In genomic region chr2:97861177-97861576, GRCh38 we compare ENCODE assay signal across 30 cellular contexts.
"Had no signal": no experiment of that assay in that cellular context is flagged by ENCODE, and none has a peak within 500 bp of the region (broad histone marks: within the 10 kb centered on the region; RNA-seq: fewer than 3 reads in every experiment).

No MANE protein-coding gene starts in this region.

- H3K27me3 ChIP-seq: brain microvascular endothelial cell, dorsolateral prefrontal cortex, esophagus muscularis mucosa, foreskin keratinocyte, gastrocnemius medialis, heart right ventricle had no signal

- H3K36me3 ChIP-seq: gastrocnemius medialis, WERI-Rb-1 had no signal

- H3K4me1 Mint-ChIP-seq: activated B cell treated with CpG ODN at 0.5 μM for 24 hours; activated T-helper 17 cell treated with anti-CD3 and anti-CD28 coated beads, Interleukin-2, amount 50 U/mL, for 72 hours had no signal

- H3K4me3 ChIP-seq: coronary artery, dorsolateral prefrontal cortex, esophagus muscularis mucosa, gastrocnemius medialis, heart right ventricle had no signal

- H3K9me3 ChIP-seq: esophagus muscularis mucosa, gastrocnemius medialis had no signal

- H3K9me3 Mint-ChIP-seq: activated T-helper 17 cell treated with anti-CD3 and anti-CD28 coated beads, Interleukin-2, amount 50 U/mL, for 72 hours had no signal

- H3K4me1 ChIP-seq: foreskin keratinocyte had no signal

- H3K27ac Mint-ChIP-seq: activated B cell treated with CpG ODN at 0.5 μM for 24 hours; activated CD8-positive, alpha-beta T cell treated with anti-CD3 and anti-CD28 coated beads for 36 hours; activated naive CD8-positive, alpha-beta T cell; activated T-helper 17 cell treated with anti-CD3 and anti-CD28 coated beads, Interleukin-2, amount 50 U/mL, for 72 hours; dendritic cell treated with granulocyte-macrophage colony-stimulating factor and Interleukin-4, amounts not matched to agents 40 ng/mL and 50 ng/mL, for 4 days; endodermal cell had no signal

- H3K27me3 Mint-ChIP-seq: activated B cell treated with CpG ODN at 0.5 μM for 24 hours; activated CD8-positive, alpha-beta T cell treated with anti-CD3 and anti-CD28 coated beads for 36 hours; activated naive CD8-positive, alpha-beta T cell; activated T-helper 17 cell treated with anti-CD3 and anti-CD28 coated beads, Interleukin-2, amount 50 U/mL, for 72 hours; central memory CD8-positive, alpha-beta T cell; dendritic cell treated with granulocyte-macrophage colony-stimulating factor and Interleukin-4, amounts not matched to agents 40 ng/mL and 50 ng/mL, for 4 days had no signal

- DNase-seq: activated B cell treated with CpG ODN at 0.5 μM for 24 hours; activated CD4-positive, alpha-beta T cell treated with anti-CD3 and anti-CD28 coated beads for 48 hours; activated CD4-positive, alpha-beta T cell treated with anti-CD3 and anti-CD28 coated beads, Interleukin-2, amount 50 U/mL, for 1 hour; activated CD4-positive, alpha-beta T cell treated with anti-CD3 and anti-CD28 coated beads, Interleukin-2, amount 50 U/mL, for 48 hours; activated CD8-positive, alpha-beta memory T cell treated with anti-CD3 and anti-CD28 coated beads for 24 hours; activated CD8-positive, alpha-beta T cell treated with anti-CD3 and anti-CD28 coated beads for 36 hours; activated effector memory CD4-positive, alpha-beta T cell treated with Interleukin-2 at 50 U/mL for 16 hours; activated gamma-delta T cell treated with Interleukin-2 at 50 U/mL for 16 hours; activated naive CD4-positive, alpha-beta T cell treated with anti-CD3 and anti-CD28 coated beads, Interleukin-2, amount 50 U/mL, for 16 hours; activated naive CD4-positive, alpha-beta T cell treated with Interleukin-2 at 50 U/mL for 16 hours; activated T-cell treated with anti-CD3 and anti-CD28 coated beads, Interleukin-2, amount 50 U/mL, for 4 hours; amniotic stem cell; anterior cingulate cortex; brain microvascular endothelial cell; dorsolateral prefrontal cortex; effector memory CD4-positive, alpha-beta T cell; endodermal cell; foreskin keratinocyte; gastrocnemius medialis; glutamatergic neuron; heart right ventricle; T-helper 2 cell; WERI-Rb-1 had no signal

- H3K27ac ChIP-seq: brain microvascular endothelial cell, coronary artery, dorsolateral prefrontal cortex, esophagus muscularis mucosa, foreskin keratinocyte, heart right ventricle, WERI-Rb-1 had no signal

- H3K4me3 Mint-ChIP-seq: activated B cell treated with CpG ODN at 0.5 μM for 24 hours; activated CD8-positive, alpha-beta T cell treated with anti-CD3 and anti-CD28 coated beads for 36 hours; activated naive CD8-positive, alpha-beta T cell; activated T-cell treated with anti-CD3 and anti-CD28 coated beads, Interleukin-2, amount 50 U/mL, for 4 hours; activated T-helper 17 cell treated with anti-CD3 and anti-CD28 coated beads, Interleukin-2, amount 50 U/mL, for 72 hours; central memory CD8-positive, alpha-beta T cell; dendritic cell treated with granulocyte-macrophage colony-stimulating factor and Interleukin-4, amounts not matched to agents 40 ng/mL and 50 ng/mL, for 4 days; endodermal cell had no signal

- ATAC-seq: activated CD4-positive, CD25-positive, alpha-beta regulatory T cell treated with anti-CD3 and anti-CD28 coated beads, Interleukin-2, amount 50 U/mL, for 24 hours; activated CD8-positive, alpha-beta T cell treated with anti-CD3 and anti-CD28 coated beads for 36 hours; activated T-cell treated with anti-CD3 and anti-CD28 coated beads, Interleukin-2, amount 50 U/mL, for 4 hours; activated T-helper 17 cell treated with anti-CD3 and anti-CD28 coated beads, Interleukin-2, amount 50 U/mL, for 72 hours; foreskin keratinocyte; gastrocnemius medialis had no signal
